Comparison of ENCODE assay signal across 13 cellular contexts in the genomic region with DNA sequence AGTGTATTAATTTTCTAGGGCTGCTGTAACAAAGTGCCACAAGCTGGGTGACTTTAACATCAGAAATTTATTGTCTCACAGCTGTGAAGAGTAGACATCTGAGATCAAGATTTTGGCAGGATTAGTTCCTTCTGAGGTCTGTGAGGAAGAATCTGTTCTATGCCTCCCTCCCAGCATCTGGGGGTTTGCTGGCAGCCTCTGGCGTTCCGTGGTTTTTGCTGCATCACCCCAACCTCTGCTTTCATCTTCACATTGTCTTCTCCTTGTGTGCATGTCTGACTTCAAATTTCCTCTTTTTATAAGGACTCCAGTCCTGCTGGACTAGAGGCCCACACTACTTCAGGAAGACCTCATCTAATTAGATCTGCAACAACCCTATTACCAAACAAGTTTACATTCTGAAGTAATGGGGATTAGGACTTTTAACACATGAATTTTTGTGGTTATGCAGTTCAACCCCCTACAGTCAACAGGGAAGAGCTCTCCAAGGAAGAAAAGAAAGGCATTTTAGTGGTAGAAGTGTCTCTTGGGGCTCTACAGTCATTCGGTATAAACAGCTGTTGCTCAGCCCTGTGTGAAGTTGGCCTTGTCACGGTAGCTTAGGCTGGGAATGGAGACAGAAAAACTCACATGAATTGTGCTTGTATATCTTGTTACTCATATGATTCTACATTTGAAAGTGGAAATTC.
A peak's percentile ranks its signal among the peaks of the same experiment; 100 is the strongest.
DNase-seq lines count a peak whose midpoint lies in the region; ATAC-seq and TF ChIP-seq lines count a peak whose summit lies in the region.
"Had no signal": no experiment of that assay in that cellular context is flagged by ENCODE, and none has a peak within 500 bp of the region (broad histone marks: within the 10 kb centered on the region; RNA-seq: fewer than 3 reads in every experiment).

No MANE protein-coding gene starts in this region.

- H3K27me3 ChIP-seq in upper lobe of right lung: no peaks in the 10 kb centered on the region
- H3K27me3 ChIP-seq: transverse colon had no signal

- intact Hi-C loops in Right ventricle myocardium inferior (cut with DNase I): loop anchor here (5.0 kb wide), 2 partner anchors 58 to 83 kb away; no protein-coding TSS in a partner anchor
- intact Hi-C loops in cardiac septum (cut with DNase I): loop anchor here (5.0 to 10.0 kb wide), 7 partner anchors 53 to 973 kb away; a partner anchor contains a TSS
- intact Hi-C loops in upper lobe of right lung (cut with DNase I): loop anchor here (5.0 kb wide), 1 partner anchor 583 kb away; no protein-coding TSS in a partner anchor

- H3K36me3 ChIP-seq in upper lobe of right lung: no peaks in the 10 kb centered on the region
- H3K36me3 ChIP-seq: lower lobe of right lung, transverse colon had no signal

- DNase-seq in Right ventricle myocardium inferior (ENCODE audit: missing footprints): no peak
- no peak for DNase-seq in cardiac septum (ENCODE audit: low spot score)
- DNase-seq in NOMO-1 (lab: John Stamatoyannopoulos, UW; ENCODE audit: unreplicated experiment in 2 of 2): peak; percentile 61 to 71
- DNase-seq in fibroblast of the aortic adventitia (ENCODE audit: low read depth): peak; percentile 93
- no peak for DNase-seq in amniotic stem cell (lab: John Stamatoyannopoulos, UW)
- DNase-seq in upper lobe of right lung: no peak
- no peak for DNase-seq in NCI-H1436 treated with DMSO at 0.1 percent for 48 hours (lab: John Stamatoyannopoulos, UW)
- DNase-seq in NCI-H526 (lab: John Stamatoyannopoulos, UW): no peak
- DNase-seq: activated T-cell treated with anti-CD3 and anti-CD28 coated beads, Interleukin-2, amount 50 U/mL, for 48 hours; C1 segment of cervical spinal cord; effector CD8-positive, alpha-beta T cell; lower lobe of right lung; transverse colon had no signal

- peaks cover 30% of the 10 kb centered on the region for H3K4me1 ChIP-seq in upper lobe of right lung

- ATAC-seq in Right ventricle myocardium inferior (peak; percentile 74), upper lobe of right lung (no peak)

- no peak overlapping the region for H3K27ac ChIP-seq in upper lobe of right lung
- H3K27ac ChIP-seq: lower lobe of right lung, transverse colon had no signal

- no peaks in the 10 kb centered on the region for H3K9me3 ChIP-seq in upper lobe of right lung
- H3K9me3 ChIP-seq: lower lobe of right lung, transverse colon had no signal

- H3K4me3 ChIP-seq in fibroblast of the aortic adventitia (ENCODE audit: low read depth, low read length) (no peak overlapping the region), upper lobe of right lung (no peak overlapping the region)
- H3K4me3 ChIP-seq: lower lobe of right lung, transverse colon had no signal

- TF ChIP-seq CTCF in fibroblast of the aortic adventitia (IDR thresholded peaks at IDR 0.05; ENCODE audit: insufficient read depth, low read length): no peak
- TF ChIP-seq CTCF in upper lobe of right lung (IDR thresholded peaks at IDR 0.05): no peak

Comparison
In these comparisons a context has a peak if more than half of its experiments do, and no peak if none do; other contexts are left out.
1. DNase-seq: peak in NOMO-1 (2 of 2) and fibroblast of the aortic adventitia (single experiment); none in Right ventricle myocardium inferior (single experiment), cardiac septum (single experiment), amniotic stem cell (single experiment), upper lobe of right lung (single experiment), NCI-H1436 treated with DMSO at 0.1 percent for 48 hours (single experiment) and NCI-H526 (0 of 2).